In the genomic region with DNA sequence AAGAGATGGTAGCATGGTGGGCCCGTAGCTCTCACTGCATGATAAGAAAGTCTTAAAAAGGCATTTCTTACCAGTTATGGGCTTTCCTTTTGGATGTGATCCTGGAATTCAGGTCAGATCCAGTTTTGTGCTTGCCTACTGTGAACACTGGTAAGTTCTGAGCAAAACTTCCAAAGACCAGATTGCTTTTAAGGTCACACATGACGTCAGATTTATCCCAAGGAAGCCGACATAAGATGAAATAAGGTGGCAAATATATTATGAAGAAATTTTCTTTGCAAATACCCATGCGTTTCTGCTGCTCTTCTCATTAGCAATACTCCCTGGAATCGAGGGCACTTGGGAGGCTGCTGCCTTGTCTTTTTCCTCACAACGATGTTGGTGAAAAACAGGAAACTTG, we compare ENCODE assay signal across 28 cellular contexts.
"Had no signal": no experiment of that assay in that cellular context is flagged by ENCODE, and none has a peak within 500 bp of the region (broad histone marks: within the 10 kb centered on the region; RNA-seq: fewer than 3 reads in every experiment).

No MANE protein-coding gene starts in this region.

- FAIRE-seq: colon, endometrium, endothelial cell of umbilical vein, frontal cortex had no signal

- H3K4me1 ChIP-seq: colonic mucosa, esophagus muscularis mucosa, esophagus squamous epithelium, foreskin keratinocyte, gastrocnemius medialis, gastroesophageal sphincter, heart left ventricle, heart right ventricle had no signal

- H3K27ac ChIP-seq: colonic mucosa, coronary artery, dorsolateral prefrontal cortex, epithelial cell of prostate, esophagus muscularis mucosa, esophagus squamous epithelium, foreskin keratinocyte, gastrocnemius medialis, gastroesophageal sphincter, heart left ventricle, heart right ventricle had no signal

- ATAC-seq: effector memory CD8-positive, alpha-beta T cell; esophagus mucosa; foreskin keratinocyte; gastrocnemius medialis; gastroesophageal sphincter; heart left ventricle; heart right ventricle had no signal

- H3K27me3 ChIP-seq: colonic mucosa, esophagus muscularis mucosa, esophagus squamous epithelium, gastrocnemius medialis, gastroesophageal sphincter, heart left ventricle had no signal

- H3K9me3 ChIP-seq: colonic mucosa, esophagus muscularis mucosa, esophagus squamous epithelium, gastrocnemius medialis, gastroesophageal sphincter, heart left ventricle had no signal

- H3K4me3 ChIP-seq: colonic mucosa, coronary artery, dorsolateral prefrontal cortex, esophagus muscularis mucosa, esophagus squamous epithelium, gastrocnemius medialis, gastroesophageal sphincter, heart left ventricle, heart right ventricle had no signal

- DNase-seq: colonic mucosa; cortex of kidney; dermis blood vessel endothelial cell; dorsolateral prefrontal cortex; effector CD4-positive, alpha-beta T cell; effector CD8-positive, alpha-beta T cell; effector memory CD4-positive, alpha-beta T cell; effector memory CD8-positive, alpha-beta T cell; endodermal cell; erythroblast; esophagus squamous epithelium; foreskin fibroblast; foreskin keratinocyte; foreskin melanocyte; gastrocnemius medialis; glutamatergic neuron; head of caudate nucleus; heart left ventricle; heart right ventricle had no signal

- H3K36me3 ChIP-seq: colonic mucosa, esophagus muscularis mucosa, esophagus squamous epithelium, gastrocnemius medialis, gastroesophageal sphincter, heart left ventricle, heart right ventricle had no signal
